Comparison of ENCODE assay signal across 18 cellular contexts in genomic region chrX:29824176-29824906, GRCh38.
"Had no signal": no experiment of that assay in that cellular context is flagged by ENCODE, and none has a peak within 500 bp of the region (broad histone marks: within the 10 kb centered on the region; RNA-seq: fewer than 3 reads in every experiment).

No MANE protein-coding gene starts in this region.

- H3K9me3 ChIP-seq: adrenal gland, esophagus squamous epithelium, neutrophil, sigmoid colon, thoracic aorta, upper lobe of left lung had no signal

- DNase-seq: activated CD4-positive, alpha-beta T cell treated with anti-CD3 and anti-CD28 coated beads for 1 hour; activated CD8-positive, alpha-beta memory T cell treated with anti-CD3 and anti-CD28 coated beads for 24 hours; activated CD8-positive, alpha-beta memory T cell treated with anti-CD3 and anti-CD28 coated beads, Interleukin-2, amount 50 U/mL, for 48 hours; activated gamma-delta T cell; adrenal gland; effector memory CD4-positive, alpha-beta T cell; esophagus squamous epithelium; natural killer cell; sigmoid colon; stimulated activated CD4-positive, alpha-beta T cell treated with anti-CD3 and anti-CD28 coated beads, Interleukin-4, amount 100 ng/mL, for 24 hours; T1000; upper lobe of left lung; WERI-Rb-1 had no signal

- H3K9ac ChIP-seq: parathyroid adenoma had no signal

- H3K27me3 ChIP-seq: esophagus squamous epithelium, neutrophil, sigmoid colon, upper lobe of left lung had no signal

- ATAC-seq: activated naive CD4-positive, alpha-beta T cell treated with anti-CD3 and anti-CD28 coated beads, Interleukin-2, amount 50 U/mL, for 72 hours; natural killer cell; stimulated activated effector memory CD8-positive, alpha-beta T cell treated with anti-CD3 and anti-CD28 coated beads, Interleukin-12 subunit alpha, Interleukin-12 subunit beta, amount 100 ng/mL, for 72 hours had no signal

- H3K36me3 ChIP-seq: adrenal gland, esophagus squamous epithelium, neutrophil, sigmoid colon, thoracic aorta, upper lobe of left lung, WERI-Rb-1 had no signal

- H2AFZ ChIP-seq: parathyroid adenoma had no signal

- H3K79me2 ChIP-seq: parathyroid adenoma had no signal

- H3K4me3 ChIP-seq: adrenal gland, esophagus squamous epithelium, sigmoid colon, thoracic aorta, upper lobe of left lung had no signal

- H3K4me1 ChIP-seq: adrenal gland, esophagus squamous epithelium, parathyroid adenoma, sigmoid colon, upper lobe of left lung had no signal

- H3K27ac ChIP-seq: adrenal gland, esophagus squamous epithelium, neutrophil, parathyroid adenoma, sigmoid colon, thoracic aorta, upper lobe of left lung, WERI-Rb-1 had no signal
